8 cellular contexts compared by ENCODE assay signal in the genomic region with DNA sequence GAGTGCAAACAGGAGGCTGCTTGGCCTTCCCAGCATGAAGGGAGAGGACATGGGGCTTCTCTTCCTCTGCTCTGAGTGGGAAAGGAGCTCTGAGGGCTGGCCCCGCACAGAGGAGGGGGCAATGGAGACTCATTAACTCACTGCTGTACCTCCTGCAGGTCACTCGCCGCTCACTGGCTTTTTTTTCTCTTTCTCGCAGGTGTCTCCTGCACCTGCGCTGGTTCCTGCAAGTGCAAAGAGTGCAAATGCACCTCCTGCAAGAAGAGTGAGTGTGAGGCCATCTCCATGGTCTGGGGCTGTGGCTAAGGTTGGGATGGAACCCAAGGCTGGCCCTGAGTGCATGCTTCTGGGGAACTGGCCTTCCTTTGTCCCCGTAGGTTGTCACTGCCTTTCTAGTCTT. TPM values are rescaled to one million over a fixed set of nuclear protein-coding genes. Genes with fewer than 3 reads are reported as not detected.
DNase-seq lines count a peak whose midpoint lies in the region; ATAC-seq and TF ChIP-seq lines count a peak whose summit lies in the region.

No MANE protein-coding gene starts in this region.

- DNase-seq in Karpas-422 = no peak
- no peak for DNase-seq in colonic mucosa
- no peak for DNase-seq in amygdala (lab: John Stamatoyannopoulos, UW)
- no peak for DNase-seq in uterus

- H3K36me3 ChIP-seq in BLaER1 (no peaks in the 10 kb centered on the region), Karpas-422 (ENCODE audit: insufficient read depth, low read length) (no peaks in the 10 kb centered on the region), colonic mucosa (no peaks in the 10 kb centered on the region), uterus (no peaks in the 10 kb centered on the region)

- peak overlapping the region; percentile 72 for H3K4me3 ChIP-seq in BLaER1
- peak overlapping the region; percentile 73 for H3K4me3 ChIP-seq in Karpas-422 (ENCODE audit: low read length)
- H3K4me3 ChIP-seq in colonic mucosa = peak overlapping the region; percentile 55
- peak overlapping the region in 1 of 2 donors; percentile 12 for H3K4me3 ChIP-seq in uterus

- intact Hi-C loops in colonic mucosa (cut with DNase I) = no loop called here
- intact Hi-C loops in uterus (cut with DNase I; ENCODE audit: low total_unique reads) = no loop called here

- H3K9me3 ChIP-seq in BLaER1 (no peaks in the 10 kb centered on the region), Karpas-422 (ENCODE audit: low read length) (no peaks in the 10 kb centered on the region), colonic mucosa (no peaks in the 10 kb centered on the region), uterus (no peaks in the 10 kb centered on the region)

- H4K20me1 ChIP-seq in BLaER1 = no peaks in the 10 kb centered on the region; the same call in 1 of the 2 replicates
- no peaks in the 10 kb centered on the region for H4K20me1 ChIP-seq in Karpas-422 (ENCODE audit: insufficient read depth, low read depth, low read length)

- H3K27ac Mint-ChIP-seq in nephron = peak overlapping the region in 1 of 3 experiments; percentile 79

- peaks cover 99% of the 10 kb centered on the region for H3K27me3 Mint-ChIP-seq in nephron (ENCODE audit: low read depth)

- no peak for TF ChIP-seq CTCF in colonic mucosa (IDR thresholded peaks at IDR 0.05)
- no peak for TF ChIP-seq CTCF in nephron (IDR thresholded peaks at IDR 0.05; ENCODE audit: unreplicated experiment in 3 of 3)
- no peak for TF ChIP-seq CTCF in uterus (IDR thresholded peaks at IDR 0.05)

- H3K9me2 ChIP-seq in Karpas-422 (replicated peaks; ENCODE audit: insufficient read depth, low read length) = no peaks in the 10 kb centered on the region

- peak overlapping the region; percentile 93 for H3K4me2 ChIP-seq in BLaER1
- peak overlapping the region; percentile 84 for H3K4me2 ChIP-seq in Karpas-422 (ENCODE audit: low read depth, low read length, poor library complexity, severe bottlenecking)

- no peak overlapping the region for H3K9ac ChIP-seq in BLaER1
- H3K9ac ChIP-seq in Karpas-422 (ENCODE audit: low read length) = peak overlapping the region; percentile 71
- H3K9ac ChIP-seq in colonic mucosa (ENCODE audit: low read depth in 2 of 2, low read length in 2 of 2) = peak overlapping the region; percentile 64 to 99

- H3K4me1 ChIP-seq in BLaER1 = peaks cover 30% of the 10 kb centered on the region
- peaks cover 35% of the 10 kb centered on the region for H3K4me1 ChIP-seq in Karpas-422 (ENCODE audit: low read length)
- H3K4me1 ChIP-seq in colonic mucosa = no peaks in the 10 kb centered on the region
- H3K4me1 ChIP-seq in uterus = peaks cover 0 to 8% of the 10 kb centered on the region in 2 donors

- H3K36me3 Mint-ChIP-seq in nephron (ENCODE audit: low read depth) = peaks cover 12% of the 10 kb centered on the region

- H3K4me3 Mint-ChIP-seq in nephron = peak overlapping the region; percentile 87 to 92 (median 89)

- H3K79me2 ChIP-seq in Karpas-422 (ENCODE audit: low read length) = no peaks in the 10 kb centered on the region

- TF ChIP-seq POLR2A in uterus (IDR thresholded peaks at IDR 0.05) = no peak

- H3K27me3 ChIP-seq in BLaER1 (peaks cover 70% of the 10 kb centered on the region), Karpas-422 (ENCODE audit: low read length) (no peaks in the 10 kb centered on the region), colonic mucosa (peaks cover 8% of the 10 kb centered on the region), uterus (peaks cover 0 to 19% of the 10 kb centered on the region in 2 donors)

- H3K27ac ChIP-seq in BLaER1 (no peak overlapping the region), Karpas-422 (ENCODE audit: low read length) (no peak overlapping the region), colonic mucosa (no peak overlapping the region), uterus (no peak overlapping the region)

- ATAC-seq in HG03159 (IDR thresholded peaks at IDR 0.05; ENCODE audit: unreplicated experiment) (no peak), GM21717 (IDR thresholded peaks at IDR 0.05; ENCODE audit: unreplicated experiment) (no peak)

- peaks cover 14% of the 10 kb centered on the region for H3K4me1 Mint-ChIP-seq in nephron

- no peaks in the 10 kb centered on the region for H3K9me3 Mint-ChIP-seq in nephron

- H2AFZ ChIP-seq in Karpas-422 (ENCODE audit: low read length) = no peak overlapping the region

RNA-seq across cellular contexts. Expression of gene MT1F, which starts 0.7 kb away (rescaled TPM):
- 36.3 and 68.5 TPM in 2 replicates for total RNA-seq in Karpas-422 (2014; rRNA removed; shearing (Covaris generic); ENCODE audit: low replicate concordance)
- 10 to 100 TPM; 35.5 to 40.0 TPM for total RNA-seq in colonic mucosa
- total RNA-seq in uterus = 1 to 10 TPM in 1 of 4 donors, not detected in 3; 2.1 TPM

RNA-seq across cellular contexts. Expression of gene MT1B, which starts 6.8 kb away (rescaled TPM):
- 2.7 and 5.7 TPM in 2 replicates for total RNA-seq in Karpas-422 (2014; rRNA removed; shearing (Covaris generic); ENCODE audit: low replicate concordance)
- not detected for total RNA-seq in colonic mucosa
- total RNA-seq in uterus = not detected

RNA-seq across cellular contexts. Expression of gene MT1G, which starts 9.4 kb away (rescaled TPM):
- not detected in 2 replicates for total RNA-seq in Karpas-422 (2014; rRNA removed; shearing (Covaris generic); ENCODE audit: low replicate concordance)
- total RNA-seq in colonic mucosa (100 to 1,000 TPM; 243 to 995 TPM), uterus (10 to 100 TPM in 1 of 4 donors, not detected in 3; 51.8 TPM)

RNA-seq across cellular contexts. Expression of gene MT1H, which starts 11.1 kb away (rescaled TPM):
- 4.6 TPM in 1 of 2 replicates, not detected in the other for total RNA-seq in Karpas-422 (2014; rRNA removed; shearing (Covaris generic); ENCODE audit: low replicate concordance)
- total RNA-seq in colonic mucosa (100 to 1,000 TPM in 1 of 2 donors, 10 to 100 TPM in 1; 43.8 to 180 TPM), uterus (not detected)

RNA-seq across cellular contexts. Expression of gene MT1A, which starts 20.0 kb away (rescaled TPM):
- total RNA-seq in Karpas-422 (2014; rRNA removed; shearing (Covaris generic); ENCODE audit: low replicate concordance) = not detected in 2 replicates
- total RNA-seq in colonic mucosa = 10 to 100 TPM in 1 of 2 donors, 1 to 10 TPM in 1; 5.5 to 10.2 TPM
- 10 to 100 TPM in 1 of 4 donors, not detected in 3; 13.8 TPM for total RNA-seq in uterus

Comparison
In these comparisons a context has a peak if more than half of its experiments do, and no peak if none do; other contexts are left out.
1. RNA of gene MT1F, which starts 0.7 kb away (total RNA-seq): 35.5 to 40.0 TPM in colonic mucosa and 36.3 to 68.5 TPM in Karpas-422; 2.1 TPM in uterus; every median in the first group is over 10 times any median in the second.
2. RNA of gene MT1G, which starts 9.4 kb away (total RNA-seq): 243 to 995 TPM in colonic mucosa; 51.8 TPM in uterus and not detected in Karpas-422; every median in the first group is over 4 times any median in the second.